ENCODE assay signal across 8 cellular contexts in genomic region chr10:5889624-5890518, GRCh38. TPM values are rescaled to one million over a fixed set of nuclear protein-coding genes. Genes with fewer than 3 reads are reported as not detected.
DNase-seq lines count a peak whose midpoint lies in the region; TF ChIP-seq lines count a peak whose summit lies in the region.

ANKRD16 (minus strand) TSS chr10:5889893; CDS start chr10:5889354, 539 bp downstream.
FBH1 (plus strand) TSS chr10:5890243; CDS start chr10:5890346, 103 bp downstream.

- 0 out of 2 replicates have a peak, but pooled peaks cover 3% of the 10 kb centered on the region for H3K9me3 ChIP-seq in SJSA1 (replicated peaks)

- H3K4me1 Mint-ChIP-seq in activated naive CD4-positive, alpha-beta T cell treated with anti-CD3 and anti-CD28 coated beads, Interleukin-2, amount 10 ng/mL, durations not matched to agents 7 days and 5 days = peaks cover 55% of the 10 kb centered on the region

- peaks cover 39% of the 10 kb centered on the region for H3K36me3 Mint-ChIP-seq in activated naive CD4-positive, alpha-beta T cell treated with anti-CD3 and anti-CD28 coated beads, Interleukin-2, amount 10 ng/mL, durations not matched to agents 7 days and 5 days

- peak within 1 kb of the TSS; percentile 90 for H3K4me3 Mint-ChIP-seq in activated naive CD4-positive, alpha-beta T cell treated with anti-CD3 and anti-CD28 coated beads, Interleukin-2, amount 10 ng/mL, durations not matched to agents 7 days and 5 days

- no peaks in the 10 kb centered on the region for H3K9me3 Mint-ChIP-seq in activated naive CD4-positive, alpha-beta T cell treated with anti-CD3 and anti-CD28 coated beads, Interleukin-2, amount 10 ng/mL, durations not matched to agents 7 days and 5 days

- H3K4me3 ChIP-seq in HFF-Myc (replicated peaks; ENCODE audit: low read depth, low read length) (peak within 1 kb of the TSS; percentile 71), SJSA1 (peak within 1 kb of the TSS; percentile 70)

- H3K4me1 ChIP-seq in SJSA1 (replicated peaks) = peaks cover 18% of the 10 kb centered on the region

- no peaks in the 10 kb centered on the region for H3K27me3 ChIP-seq in SJSA1 (replicated peaks)

- DNase-seq in GM04503 (ENCODE audit: low read depth) = peak; percentile 93
- DNase-seq in HFF-Myc (ENCODE audit: extremely low read depth, low read depth) = peak; percentile 92
- DNase-seq in MV-4-11 (lab: John Stamatoyannopoulos, UW) = peak; percentile 96
- DNase-seq in SJSA1 (ENCODE audit: low read depth in 1 of 2, low spot score in 2 of 2) = peak; percentile 98 to 100
- peak; percentile 97 for DNase-seq in activated naive CD4-positive, alpha-beta T cell treated with anti-CD3 and anti-CD28 coated beads, Interleukin-2, amount 10 ng/mL, durations not matched to agents 7 days and 5 days
- peak; percentile 98 for DNase-seq in germinal center (ENCODE audit: low spot score)
- peak; percentile 92 for DNase-seq in non-pigmented ciliary epithelial cell (ENCODE audit: low read depth)
- DNase-seq in substantia nigra (lab: John Stamatoyannopoulos, UW) = peak; percentile 86 to 99 (median 96)

- H3K27ac ChIP-seq in SJSA1 (0 out of 2 replicates have a peak within 1 kb of the TSS, but pooled peaks have one; percentile 7), substantia nigra (ENCODE audit: low read depth, low read length, poor library complexity, severe bottlenecking) (peak within 1 kb of the TSS; percentile 66)

- H3K27me3 Mint-ChIP-seq in activated naive CD4-positive, alpha-beta T cell treated with anti-CD3 and anti-CD28 coated beads, Interleukin-2, amount 10 ng/mL, durations not matched to agents 7 days and 5 days = no peaks in the 10 kb centered on the region

- TF ChIP-seq CTCF in HFF-Myc (IDR thresholded peaks at IDR 0.05; ENCODE audit: low read depth, low read length, missing control alignments) = no peak

- peak within 1 kb of the TSS; percentile 82 for H3K27ac Mint-ChIP-seq in activated naive CD4-positive, alpha-beta T cell treated with anti-CD3 and anti-CD28 coated beads, Interleukin-2, amount 10 ng/mL, durations not matched to agents 7 days and 5 days

- peaks cover 52% of the 10 kb centered on the region for H3K36me3 ChIP-seq in SJSA1

- CTCF ChIA-PET in activated naive CD4-positive, alpha-beta T cell treated with anti-CD3 and anti-CD28 coated beads, Interleukin-2, amount 10 ng/mL, durations not matched to agents 7 days and 5 days (lab: Charles Lee) = interaction anchor here (0.5 to 0.7 kb wide), 2 partner anchors 93 to 267 kb away, joined by 3 to 4 read pairs; no protein-coding TSS in a partner anchor

RNA-seq across cellular contexts. Expression of gene ANKRD16, which starts in this region (rescaled TPM):
- total RNA-seq in SJSA1 (2014; rRNA removed; shearing (Covaris generic)) = 3.5 and 7.7 TPM in 2 replicates

RNA-seq across cellular contexts. Expression of gene FBH1, which starts in this region (rescaled TPM):
- 59.3 and 93.3 TPM in 2 replicates for total RNA-seq in SJSA1 (2014; rRNA removed; shearing (Covaris generic))

Comparison
In these comparisons a context has a peak if more than half of its experiments do, and no peak if none do; other contexts are left out.
1. Peak in every context shown above with its lines: DNase-seq, H3K4me3 ChIP-seq and H3K27ac ChIP-seq.